28 cellular contexts compared by ENCODE assay signal in genomic region chr10:111199587-111199986, GRCh38.
"Had no signal": no experiment of that assay in that cellular context is flagged by ENCODE, and none has a peak within 500 bp of the region (broad histone marks: within the 10 kb centered on the region; RNA-seq: fewer than 3 reads in every experiment).

No MANE protein-coding gene starts in this region.

- H3K27ac ChIP-seq: PC-9, RWPE1, SJCRH30, SK-N-MC had no signal

- H3K27me3 ChIP-seq: SJCRH30 had no signal

- H3K36me3 ChIP-seq: SJCRH30 had no signal

- H3K4me1 ChIP-seq: SJCRH30 had no signal

- H3K9me3 ChIP-seq: SJCRH30 had no signal

- H3K4me3 ChIP-seq: PC-9, SJCRH30, SK-N-MC had no signal

- ATAC-seq: Panc1, Right ventricle myocardium inferior, SK-N-SH treated with all-trans-retinoic acid at 6 μM for 48 hours, T-cell had no signal

- DNase-seq: Kasumi-1, KG1, MM.1S, MV-4-11, NCI-H1092, NCI-H1105, NCI-H1417 treated with DMSO at 0.1 percent for 48 hours, NCI-H1436 treated with DMSO at 0.1 percent for 48 hours, NCI-H1694 treated with DMSO at 0.1 percent for 48 hours, NCI-H187 treated with DMSO at 0.1 percent for 48 hours, NCI-H2081, NCI-H2171 treated with DMSO at 0.1 percent for 48 hours, NCI-H2227 treated with DMSO at 0.1 percent for 48 hours, NCI-H345, NCI-H510A treated with DMSO at 0.1 percent for 48 hours, NCI-H524 treated with DMSO at 0.1 percent for 48 hours, NCI-H526 treated with DMSO at 0.1 percent for 48 hours, NCI-H774, PC-9, SHP77, SIG-M5, SJCRH30, T-cell had no signal
